ENCODE assay signal across 8 cellular contexts in genomic region chr5:173055722-173055982, GRCh38.
A peak's percentile ranks its signal among the peaks of the same experiment; 100 is the strongest.
DNase-seq lines count a peak whose midpoint lies in the region; ATAC-seq and TF ChIP-seq lines count a peak whose summit lies in the region.

No MANE protein-coding gene starts in this region.

- DNase-seq in GM12865 (ENCODE audit: low read depth), result no peak
- DNase-seq in activated naive CD8-positive, alpha-beta T cell treated with anti-CD3 and anti-CD28 coated beads, Interleukin-2, amount 50 U/mL, for 24 hours, result no peak
- no peak for DNase-seq in memory B cell (ENCODE audit: low spot score in 2 of 2)
- no peak for DNase-seq in NCI-H1105 (lab: John Stamatoyannopoulos, UW)
- DNase-seq in DMS79 (lab: John Stamatoyannopoulos, UW), result no peak
- DNase-seq in NCI-H187 treated with DMSO at 0.1 percent for 48 hours (lab: John Stamatoyannopoulos, UW), result no peak
- no peak for DNase-seq in KBM-7

- H3K9me3 Mint-ChIP-seq in activated naive CD8-positive, alpha-beta T cell treated with anti-CD3 and anti-CD28 coated beads, Interleukin-2, amount 50 U/mL, for 24 hours, result no peaks in the 10 kb centered on the region
- no peaks in the 10 kb centered on the region for H3K9me3 Mint-ChIP-seq in memory B cell

- peaks cover 2% of the 10 kb centered on the region for H3K27me3 Mint-ChIP-seq in activated naive CD8-positive, alpha-beta T cell treated with anti-CD3 and anti-CD28 coated beads, Interleukin-2, amount 50 U/mL, for 24 hours
- no peaks in the 10 kb centered on the region for H3K27me3 Mint-ChIP-seq in memory B cell

- no peaks in the 10 kb centered on the region for H3K36me3 Mint-ChIP-seq in activated naive CD8-positive, alpha-beta T cell treated with anti-CD3 and anti-CD28 coated beads, Interleukin-2, amount 50 U/mL, for 24 hours (ENCODE audit: low read depth)
- H3K36me3 Mint-ChIP-seq in memory B cell, result no peaks in the 10 kb centered on the region

- peak overlapping the region; percentile 63 for H3K4me3 ChIP-seq in GM12865 (ENCODE audit: low read depth, low read length)

- peak overlapping the region; percentile 89 for H3K4me3 Mint-ChIP-seq in activated naive CD8-positive, alpha-beta T cell treated with anti-CD3 and anti-CD28 coated beads, Interleukin-2, amount 50 U/mL, for 24 hours
- H3K4me3 Mint-ChIP-seq in memory B cell, result peak overlapping the region; percentile 77

- H3K27ac Mint-ChIP-seq in activated naive CD8-positive, alpha-beta T cell treated with anti-CD3 and anti-CD28 coated beads, Interleukin-2, amount 50 U/mL, for 24 hours, result peak overlapping the region; percentile 85
- H3K27ac Mint-ChIP-seq in memory B cell, result peak overlapping the region; percentile 84

- in situ Hi-C loops in KBM-7 (cut with MboI; ENCODE audit: low pct_unique_long_range_greater_than_20kb, low sequenced_read_pairs), result no loop called here

- ATAC-seq in HG03025 (IDR thresholded peaks at IDR 0.05; ENCODE audit: low FRiP score, unreplicated experiment), result peak; percentile 0
- ATAC-seq in activated naive CD8-positive, alpha-beta T cell treated with anti-CD3 and anti-CD28 coated beads, Interleukin-2, amount 50 U/mL, for 24 hours, result no peak
- ATAC-seq in memory B cell (ENCODE audit: low read depth), result no peak

- no peak for TF ChIP-seq CTCF in GM12865 (IDR thresholded peaks at IDR 0.05; ENCODE audit: insufficient read depth, low read depth, low read length, missing control alignments)

- H3K4me1 Mint-ChIP-seq in activated naive CD8-positive, alpha-beta T cell treated with anti-CD3 and anti-CD28 coated beads, Interleukin-2, amount 50 U/mL, for 24 hours, result peaks cover 48% of the 10 kb centered on the region
- H3K4me1 Mint-ChIP-seq in memory B cell, result peaks cover 21% of the 10 kb centered on the region
